ENCODE assay signal across 22 cellular contexts in the genomic region with DNA sequence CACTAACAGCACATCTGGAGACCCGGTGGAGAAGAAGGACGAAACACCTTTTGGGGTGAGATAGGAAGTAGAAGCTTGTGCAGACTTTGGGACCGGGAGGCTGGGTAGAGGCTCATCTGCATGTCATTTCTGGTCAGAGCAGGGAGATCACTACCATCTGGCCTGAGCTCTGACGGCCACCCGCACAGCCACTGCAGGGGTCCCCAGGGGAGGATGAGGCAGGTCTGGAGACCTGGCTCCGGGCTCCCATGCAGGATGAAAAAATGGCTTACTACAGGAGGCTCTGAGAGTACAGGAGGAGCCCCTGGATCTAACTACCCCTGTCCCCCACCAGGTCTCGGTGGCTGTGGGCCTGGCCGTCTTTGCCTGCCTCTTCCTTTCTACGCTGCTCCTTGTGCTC. TPM values are rescaled to one million over a fixed set of nuclear protein-coding genes. Genes with fewer than 3 reads are reported as not detected.
"Had no signal": no experiment of that assay in that cellular context is flagged by ENCODE, and none has a peak within 500 bp of the region (broad histone marks: within the 10 kb centered on the region; RNA-seq: fewer than 3 reads in every experiment).

No MANE protein-coding gene starts in this region.

- H3K4me1 ChIP-seq: breast epithelium had no signal

- FAIRE-seq: K562 had no signal

- DNase-seq: activated CD4-positive, alpha-beta T cell treated with anti-CD3 and anti-CD28 coated beads for 48 hours; activated CD4-positive, alpha-beta T cell treated with anti-CD3 and anti-CD28 coated beads, Interleukin-2, amount 50 U/mL, for 4 hours; activated CD4-positive, CD25-positive, alpha-beta regulatory T cell treated with anti-CD3 and anti-CD28 coated beads, Interleukin-2, amount 50 U/mL, for 72 hours; activated CD8-positive, alpha-beta T cell treated with anti-CD3 and anti-CD28 coated beads, Interleukin-2, amount 10 ng/mL, durations not matched to agents 7 days and 5 days; activated effector memory CD4-positive, alpha-beta T cell treated with Interleukin-2 at 50 U/mL for 16 hours; activated naive CD4-positive, alpha-beta T cell treated with Interleukin-2 at 50 U/mL for 16 hours; activated T-cell treated with anti-CD3 and anti-CD28 coated beads, Interleukin-2, amount 50 U/mL, for 24 hours; Karpas-422; MM.1S; NCI-H1105; NCI-H1436; NCI-H1694 treated with DMSO at 0.1 percent for 48 hours; NCI-H2029 treated with DMSO at 0.1 percent for 48 hours; NCI-H510A treated with DMSO at 0.1 percent for 48 hours; NK-92 treated with Interleukin-12 subunit alpha and Interleukin-12 subunit beta, amount 100 ng/mL, for 24 hours; OCI-M1; SHP77 had no signal

- H3K9me3 ChIP-seq: breast epithelium, SJSA1 had no signal

- H3K36me3 ChIP-seq: breast epithelium, SJSA1 had no signal

- H3K27me3 ChIP-seq: breast epithelium had no signal

- H3K4me3 ChIP-seq: breast epithelium, K562, SJSA1 had no signal

- H3K27ac ChIP-seq: breast epithelium, RWPE1, SJSA1 had no signal

RNA-seq across cellular contexts. Expression of a gene that starts 13.9 kb away (rescaled TPM):
- total RNA-seq: SJSA1 had no signal

RNA-seq across cellular contexts. Expression of a gene that starts 15.7 kb away (rescaled TPM):
- total RNA-seq: SJSA1 had no signal

RNA-seq across cellular contexts. Expression of a gene that starts 45.9 kb away (rescaled TPM):
- total RNA-seq: activated CD8-positive, alpha-beta T cell treated with anti-CD3 and anti-CD28 coated beads, Interleukin-2, amount 10 ng/mL, durations not matched to agents 7 days and 5 days; activated T-helper 1 cell treated with anti-CD3 and anti-CD28 coated beads, Interleukin-12 subunit alpha, Interleukin-12 subunit beta, Interleukin-2, Interleukin-4 antibody, amounts not matched to agents 30 ng/mL and 10 ng/mL and 1 ng/mL, durations not matched to agents 14 hours and 24 hours and 36 hours; breast epithelium; SJSA1 had no signal

RNA-seq across cellular contexts. Expression of a gene that starts 57.9 kb away (rescaled TPM):
- total RNA-seq: SJSA1 had no signal
